8 cellular contexts compared by ENCODE assay signal in the genomic region with DNA sequence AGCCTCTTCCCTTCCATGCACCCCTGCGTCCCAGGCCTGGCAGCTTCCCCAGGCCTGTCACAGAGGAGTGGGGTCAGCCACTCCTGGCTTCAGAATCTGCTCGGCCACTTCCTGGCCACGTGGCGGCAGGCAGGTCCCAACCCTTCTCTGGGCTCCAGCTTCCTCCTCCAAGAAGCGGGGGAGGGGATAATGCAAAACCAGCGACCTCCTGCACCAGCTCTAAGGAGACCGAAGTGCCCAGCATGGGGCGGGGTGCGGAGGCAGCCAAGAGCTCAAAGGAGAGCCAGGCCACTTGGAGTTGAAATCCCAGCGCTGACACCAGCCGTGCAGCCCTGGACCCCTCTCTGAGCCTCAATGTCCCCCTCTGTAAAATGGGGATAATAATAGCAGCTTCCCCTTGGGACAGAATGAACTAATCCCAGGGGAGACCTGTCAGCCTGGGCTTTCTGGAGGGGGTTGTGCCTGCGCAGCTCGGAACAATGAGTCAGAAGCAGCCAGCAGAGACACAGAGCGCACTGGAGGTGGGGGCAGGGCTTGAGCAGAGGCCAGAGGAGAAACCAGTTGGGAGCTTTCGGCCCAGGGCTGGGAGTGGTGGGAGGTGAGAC. TPM values are rescaled to one million over a fixed set of nuclear protein-coding genes. Genes with fewer than 3 reads are reported as not detected.
A peak's percentile ranks its signal among the peaks of the same experiment; 100 is the strongest.
DNase-seq lines count a peak whose midpoint lies in the region; ATAC-seq and TF ChIP-seq lines count a peak whose summit lies in the region.

No MANE protein-coding gene starts in this region.

- DNase-seq in NCI-H1436 (lab: John Stamatoyannopoulos, UW) = peak; percentile 17
- no peak for DNase-seq in NCI-H1436 treated with DMSO at 0.1 percent for 48 hours (lab: John Stamatoyannopoulos, UW)
- peak; percentile 64 for DNase-seq in adipocyte (ENCODE audit: low read depth)
- peak; percentile 70 to 86 (median 78) for DNase-seq in heart left ventricle
- peak; percentile 92 for DNase-seq in posterior vena cava (ENCODE audit: low spot score)
- DNase-seq in NK-92 treated with Interleukin-12 subunit alpha and Interleukin-12 subunit beta, amount 100 ng/mL, for 24 hours (lab: John Stamatoyannopoulos, UW) = no peak
- DNase-seq in immature natural killer cell = no peak
- no peak for DNase-seq in stimulated activated CD4-positive, alpha-beta T cell treated with anti-CD3 and anti-CD28 coated beads, Interleukin-4, amount 100 ng/mL, for 4 hours

- no peaks in the 10 kb centered on the region for H3K36me3 Mint-ChIP-seq in immature natural killer cell

- peak overlapping the region; percentile 13 for H3K9ac ChIP-seq in adipocyte (ENCODE audit: low read length)

- intact Hi-C loops in heart left ventricle (cut with DNase I) (no loop called here), posterior vena cava (cut with DNase I) (no loop called here)

- no peak for TF ChIP-seq CTCF in heart left ventricle (IDR thresholded peaks at IDR 0.05)

- no peaks in the 10 kb centered on the region for H3K36me3 ChIP-seq in adipocyte (ENCODE audit: control insufficient read depth, insufficient read depth, low read length, severe bottlenecking)
- H3K36me3 ChIP-seq in heart left ventricle = no peaks in the 10 kb centered on the region

- no peak overlapping the region for H3K27ac Mint-ChIP-seq in immature natural killer cell

- ATAC-seq in heart left ventricle = peak; percentile 38 to 86 (median 66)

- H3K4me3 Mint-ChIP-seq in immature natural killer cell = no peak overlapping the region

- WGBS in heart left ventricle, 4 donors = 41 to 57% (median 49%) methylated on average over 13 to 15 of the region's 15 CpGs

- H3K9me3 Mint-ChIP-seq in immature natural killer cell = no peaks in the 10 kb centered on the region

- H3K27me3 Mint-ChIP-seq in immature natural killer cell (ENCODE audit: low read depth in 3 of 3) = peaks cover 0 to 2% (median 0%) of the 10 kb centered on the region in 3 donors

- H3K27ac ChIP-seq in heart left ventricle = peak overlapping the region; percentile 23 to 80 (median 60)

- peaks cover 35% of the 10 kb centered on the region for H3K4me1 ChIP-seq in adipocyte (ENCODE audit: control insufficient read depth, insufficient read depth, low read length)
- peaks cover 0 to 26% (median 14%) of the 10 kb centered on the region in 12 donors for H3K4me1 ChIP-seq in heart left ventricle

- H3K9me3 ChIP-seq in adipocyte (ENCODE audit: control insufficient read depth, low read length) = no peaks in the 10 kb centered on the region
- no peaks in the 10 kb centered on the region for H3K9me3 ChIP-seq in heart left ventricle

- H3K4me3 ChIP-seq in adipocyte (ENCODE audit: low read length) = no peak overlapping the region
- H3K4me3 ChIP-seq in heart left ventricle = no peak overlapping the region

- no peak for TF ChIP-seq POLR2A in heart left ventricle (IDR thresholded peaks at IDR 0.05)

- H3K27me3 ChIP-seq in adipocyte (replicated peaks; ENCODE audit: control insufficient read depth, insufficient read depth, low read length) = no peaks in the 10 kb centered on the region
- H3K27me3 ChIP-seq in heart left ventricle = no peaks in the 10 kb centered on the region

- H3K4me1 Mint-ChIP-seq in immature natural killer cell = no peaks in the 10 kb centered on the region

RNA-seq across cellular contexts. Expression of a gene that starts 22.8 kb away (rescaled TPM):
- total RNA-seq in heart left ventricle (10 to 100 TPM; 18.8 to 39.5 (median 22.2) TPM), posterior vena cava (10 to 100 TPM; 15.7 to 17.5 TPM)
- polyA plus RNA-seq in heart left ventricle (10 to 100 TPM; 26.5 to 41.5 TPM), immature natural killer cell (10 to 100 TPM in 1 of 3 donors, 1 to 10 TPM in 1, under 1 TPM in 1; 0.12 to 11.1 (median 6.0) TPM)

RNA-seq across cellular contexts. Expression of a gene that starts 49.6 kb away (rescaled TPM):
- total RNA-seq in heart left ventricle = not detected
- polyA plus RNA-seq in heart left ventricle = under 1 TPM in 1 of 2 donors, not detected in 1; 0.34 TPM
- total RNA-seq in posterior vena cava = under 1 TPM; 0.51 to 0.57 TPM
- polyA plus RNA-seq in immature natural killer cell = under 1 TPM in 1 of 3 donors, not detected in 2; 0.42 TPM

RNA-seq across cellular contexts. Expression of a gene that starts 50.0 kb away (rescaled TPM):
- 1 to 10 TPM in 5 of 9 donors, under 1 TPM in 4; 0.43 to 7.6 (median 1.1) TPM for total RNA-seq in heart left ventricle
- 1 to 10 TPM in 1 of 2 donors, under 1 TPM in 1; 0.82 to 1.8 TPM for polyA plus RNA-seq in heart left ventricle
- total RNA-seq in posterior vena cava = 1 to 10 TPM in 1 of 2 donors, under 1 TPM in 1; 0.32 to 1.6 TPM
- not detected for polyA plus RNA-seq in immature natural killer cell

Comparison
In these comparisons a context has a peak if more than half of its experiments do, and no peak if none do; other contexts are left out.
1. DNase-seq: peak in NCI-H1436 (single experiment), adipocyte (single experiment), heart left ventricle (5 of 5) and posterior vena cava (single experiment); none in NCI-H1436 treated with DMSO at 0.1 percent for 48 hours (single experiment), NK-92 treated with Interleukin-12 subunit alpha and Interleukin-12 subunit beta, amount 100 ng/mL, for 24 hours (single experiment), immature natural killer cell (0 of 3) and stimulated activated CD4-positive, alpha-beta T cell treated with anti-CD3 and anti-CD28 coated beads, Interleukin-4, amount 100 ng/mL, for 4 hours (0 of 2).